In genomic region chr18:48950536-48951447, GRCh38 we compare ENCODE assay signal across 8 cellular contexts. TPM values are rescaled to one million over a fixed set of nuclear protein-coding genes. Genes with fewer than 3 reads are reported as not detected.
DNase-seq lines count a peak whose midpoint lies in the region; ATAC-seq, FAIRE-seq and TF ChIP-seq lines count a peak whose summit lies in the region.

Gene SMAD7 (minus strand): TSS chr18:48950965. CDS start chr18:48950424, 541 bp downstream.

- peaks cover 30% of the 10 kb centered on the region for H3K36me3 Mint-ChIP-seq in astrocyte (ENCODE audit: low read depth, unreplicated experiment)

- no peaks in the 10 kb centered on the region for H3K27me3 Mint-ChIP-seq in astrocyte (ENCODE audit: low read depth, unreplicated experiment)

- H3K36me3 ChIP-seq in DND-41 (ENCODE audit: insufficient read depth, low read length) = no peaks in the 10 kb centered on the region; the same call in 1 of the 2 replicates
- no peaks in the 10 kb centered on the region for H3K36me3 ChIP-seq in Karpas-422 (ENCODE audit: insufficient read depth, low read length)
- peaks cover 21% of the 10 kb centered on the region for H3K36me3 ChIP-seq in astrocyte (ENCODE audit: insufficient read depth, low read length)
- H3K36me3 ChIP-seq in iPS-20b (ENCODE audit: insufficient read depth, low read depth, low read length) = peaks cover 19% of the 10 kb centered on the region
- no peaks in the 10 kb centered on the region for H3K36me3 ChIP-seq in smooth muscle cell (ENCODE audit: low read depth)

- H4K20me1 ChIP-seq in DND-41 (ENCODE audit: insufficient read depth, low read length) (peaks cover 25% of the 10 kb centered on the region), Karpas-422 (ENCODE audit: insufficient read depth, low read depth, low read length) (peaks cover 4% of the 10 kb centered on the region; the same call in 1 of the 2 replicates), astrocyte (ENCODE audit: insufficient read depth, low read length) (peaks cover 53% of the 10 kb centered on the region), smooth muscle cell (ENCODE audit: low read depth) (peaks cover 58% of the 10 kb centered on the region)

- ATAC-seq in DND-41 (ENCODE audit: insufficient read depth, low read depth) (no peak), GM21717 (IDR thresholded peaks at IDR 0.05; ENCODE audit: unreplicated experiment) (no peak)

- H3K4me1 Mint-ChIP-seq in astrocyte (ENCODE audit: low read depth, unreplicated experiment) = peaks cover 18% of the 10 kb centered on the region

- H3K9ac ChIP-seq in DND-41 (ENCODE audit: low read depth, low read length) (peak within 1 kb of the TSS; percentile 76), Karpas-422 (ENCODE audit: low read length) (peak within 1 kb of the TSS; percentile 69), astrocyte (ENCODE audit: low read length) (peak within 1 kb of the TSS; percentile 97), iPS-20b (ENCODE audit: low read depth, low read length) (peak within 1 kb of the TSS; percentile 81), smooth muscle cell (ENCODE audit: low read depth) (peak within 1 kb of the TSS; percentile 100)

- 1% methylated on average over 31 of the region's 71 CpGs for WGBS in smooth muscle cell (ENCODE audit: low lambda C conversion rate)

- TF ChIP-seq CTCF in DND-41 (IDR thresholded peaks at IDR 0.05; ENCODE audit: borderline replicate concordance, extremely low read depth, low read length, poor library complexity, severe bottlenecking) (no peak), astrocyte (IDR thresholded peaks at IDR 0.05; ENCODE audit: insufficient read depth, low read depth, low read length) (no peak), smooth muscle cell (IDR thresholded peaks at IDR 0.05; ENCODE audit: borderline replicate concordance, insufficient read depth, poor library complexity, severe bottlenecking) (no peak)

- FAIRE-seq in astrocyte (lab: Jason Lieb, UNC) (no peak), HTR-8/SVneo (lab: Jason Lieb, UNC) (no peak)

- peak within 1 kb of the TSS; percentile 98 for H3K4me3 Mint-ChIP-seq in astrocyte (ENCODE audit: unreplicated experiment)

- H3K4me1 ChIP-seq in DND-41 (ENCODE audit: insufficient read depth, low read length) (peaks cover 59% of the 10 kb centered on the region), Karpas-422 (ENCODE audit: low read length) (peaks cover 45% of the 10 kb centered on the region), astrocyte (ENCODE audit: insufficient read depth, low read length) (peaks cover 38% of the 10 kb centered on the region), iPS-20b (ENCODE audit: insufficient read depth, low read length) (peaks cover 27% of the 10 kb centered on the region), smooth muscle cell (ENCODE audit: low read depth) (peaks cover 27% of the 10 kb centered on the region)

- H3K9me2 ChIP-seq in Karpas-422 (replicated peaks; ENCODE audit: insufficient read depth, low read length) = no peaks in the 10 kb centered on the region

- H3K27ac ChIP-seq in DND-41 (ENCODE audit: low read length) (peak within 1 kb of the TSS; percentile 61; the same call in 1 of the 2 replicates), Karpas-422 (ENCODE audit: low read length) (no peak within 1 kb of the TSS), astrocyte (ENCODE audit: low read depth, low read length) (peak within 1 kb of the TSS; percentile 89), iPS-20b (ENCODE audit: low read length) (no peak within 1 kb of the TSS), smooth muscle cell (ENCODE audit: low read depth) (peak within 1 kb of the TSS; percentile 100)

- H3K27ac Mint-ChIP-seq in astrocyte (ENCODE audit: unreplicated experiment) = peak within 1 kb of the TSS; percentile 97

- H3K27me3 ChIP-seq in DND-41 (ENCODE audit: insufficient read depth, low read length, poor library complexity) (peaks cover 47% of the 10 kb centered on the region), Karpas-422 (ENCODE audit: low read length) (no peaks in the 10 kb centered on the region), astrocyte (ENCODE audit: insufficient read depth, low read length) (no peaks in the 10 kb centered on the region), iPS-20b (ENCODE audit: insufficient read depth, low read length) (peaks cover 62% of the 10 kb centered on the region; the same call in 1 of the 2 replicates), smooth muscle cell (ENCODE audit: low read depth) (no peaks in the 10 kb centered on the region)

- DNase-seq in DND-41 (no peak), Karpas-422 (peak; percentile 58), astrocyte (ENCODE audit: low read depth) (no peak), smooth muscle cell (lab: John Stamatoyannopoulos, UW; ENCODE audit: unreplicated experiment) (no peak), DMS79 (lab: John Stamatoyannopoulos, UW) (no peak), HTR-8/SVneo (ENCODE audit: insufficient read length, low spot score) (no peak)

- H3K9me3 ChIP-seq in DND-41 (ENCODE audit: insufficient read depth, low read length, severe bottlenecking) (no peaks in the 10 kb centered on the region), Karpas-422 (ENCODE audit: low read length) (no peaks in the 10 kb centered on the region), astrocyte (ENCODE audit: insufficient read depth, low read depth, low read length) (no peaks in the 10 kb centered on the region), iPS-20b (ENCODE audit: insufficient read depth, low read depth, low read length) (no peaks in the 10 kb centered on the region), smooth muscle cell (replicated peaks; ENCODE audit: low read depth) (no peaks in the 10 kb centered on the region)

- peaks cover 35% of the 10 kb centered on the region for H3F3A ChIP-seq in smooth muscle cell (ENCODE audit: low read depth)

- no peaks in the 10 kb centered on the region for H3K9me3 Mint-ChIP-seq in astrocyte (ENCODE audit: unreplicated experiment)

- peak within 1 kb of the TSS; percentile 68 for H2AFZ ChIP-seq in DND-41 (ENCODE audit: low read depth, low read length)
- H2AFZ ChIP-seq in Karpas-422 (ENCODE audit: low read length) = peak within 1 kb of the TSS; percentile 54; the same call in 1 of the 2 replicates
- H2AFZ ChIP-seq in astrocyte (ENCODE audit: low read depth, low read length) = no peak within 1 kb of the TSS
- H2AFZ ChIP-seq in smooth muscle cell (ENCODE audit: low read depth) = no peak within 1 kb of the TSS

- H3K4me3 ChIP-seq in DND-41 (ENCODE audit: low read depth in 1 of 2, low read length in 2 of 2) (peak within 1 kb of the TSS; percentile 50 to 78; a peak in 3 of 4 replicates), Karpas-422 (ENCODE audit: low read length) (peak within 1 kb of the TSS; percentile 69), astrocyte (ENCODE audit: insufficient read depth, low read depth, low read length) (peak within 1 kb of the TSS; percentile 99), iPS-20b (ENCODE audit: low read length) (peak within 1 kb of the TSS; percentile 87), smooth muscle cell (peak within 1 kb of the TSS; percentile 97)

- peak within 1 kb of the TSS; percentile 98 for H3K4me2 ChIP-seq in DND-41 (ENCODE audit: insufficient read depth, low read length)
- peak within 1 kb of the TSS; percentile 94 for H3K4me2 ChIP-seq in Karpas-422 (ENCODE audit: low read depth, low read length, poor library complexity, severe bottlenecking)
- peak within 1 kb of the TSS; percentile 100 for H3K4me2 ChIP-seq in astrocyte (ENCODE audit: low read length)
- peak within 1 kb of the TSS; percentile 91 for H3K4me2 ChIP-seq in smooth muscle cell

- H3K79me2 ChIP-seq in DND-41 (ENCODE audit: insufficient read depth, low read length) (peaks cover 15% of the 10 kb centered on the region), Karpas-422 (ENCODE audit: low read length) (no peaks in the 10 kb centered on the region), astrocyte (ENCODE audit: insufficient read depth, low read length) (peaks cover 60% of the 10 kb centered on the region), smooth muscle cell (ENCODE audit: low read depth) (peaks cover 70% of the 10 kb centered on the region)

RNA-seq across cellular contexts. Expression of gene SMAD7, which starts in this region (rescaled TPM):
- total RNA-seq in Karpas-422 (2014; rRNA removed; shearing (Covaris generic); ENCODE audit: low replicate concordance) = 1.3 and 2.1 TPM in 2 replicates
- total RNA-seq in astrocyte (62.9 and 76.2 TPM in 2 replicates), smooth muscle cell (114 and 142 TPM in 2 replicates)
- 134 and 136 TPM in 2 replicates for polyA plus RNA-seq in smooth muscle cell

Comparison
In these comparisons a context has a peak if more than half of its experiments do, and no peak if none do; other contexts are left out.
1. RNA of gene SMAD7 (total RNA-seq): 114 to 142 TPM in smooth muscle cell and 62.9 to 76.2 TPM in astrocyte; 1.3 to 2.1 TPM in Karpas-422; every median in the first group is over 10 times any median in the second.
2. H2AFZ ChIP-seq: peak in DND-41 (single experiment) and Karpas-422 (single experiment); none in astrocyte (single experiment) and smooth muscle cell (single experiment).
3. H3K27ac ChIP-seq: peak in DND-41 (single experiment), astrocyte (single experiment) and smooth muscle cell (single experiment); none in Karpas-422 (single experiment) and iPS-20b (single experiment).
4. Peak in every context shown above with its lines, with median percentiles within 50 percentile points of each other: H3K4me2 ChIP-seq, H3K4me3 ChIP-seq and H3K9ac ChIP-seq.